ENCODE assay signal across 18 cellular contexts in the genomic region with DNA sequence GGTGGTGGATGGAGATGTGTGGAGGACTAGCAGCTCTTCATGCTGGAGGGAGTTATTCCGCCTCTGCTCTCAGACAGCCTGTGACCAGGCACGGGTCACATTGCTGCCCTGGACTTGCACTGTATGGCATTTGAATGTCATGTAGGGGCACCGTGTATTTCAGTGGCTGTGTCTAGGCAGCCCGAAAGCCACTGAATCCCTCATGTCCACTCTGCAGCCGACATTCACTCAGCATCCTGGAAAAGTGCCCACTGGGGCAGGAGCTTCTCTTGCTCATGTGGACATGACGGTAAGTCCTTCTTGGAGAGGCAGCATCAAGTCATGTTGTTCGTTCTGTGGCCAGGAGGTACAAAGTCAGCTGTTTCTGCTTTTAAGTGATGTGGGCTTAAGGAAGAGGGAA.
DNase-seq lines count a peak whose midpoint lies in the region; ATAC-seq and TF ChIP-seq lines count a peak whose summit lies in the region.
"Had no signal": no experiment of that assay in that cellular context is flagged by ENCODE, and none has a peak within 500 bp of the region (broad histone marks: within the 10 kb centered on the region; RNA-seq: fewer than 3 reads in every experiment).

No MANE protein-coding gene starts in this region.

- no peaks in the 10 kb centered on the region for H3K9me3 ChIP-seq in left ventricle myocardium inferior (replicated peaks)
- H3K9me3 ChIP-seq in upper lobe of left lung, result no peaks in the 10 kb centered on the region
- H3K9me3 ChIP-seq: heart left ventricle, vagina had no signal

- TF ChIP-seq CTCF in left ventricle myocardium inferior (IDR thresholded peaks at IDR 0.05; ENCODE audit: borderline replicate concordance) (no peak), upper lobe of left lung (IDR thresholded peaks at IDR 0.05) (no peak), GM23338 (conservative IDR thresholded peaks at IDR 0.05; ENCODE audit: low read depth in 2 of 2) (no peak)

- ATAC-seq in Right ventricle myocardium superior (ENCODE audit: poor library complexity) (no peak), upper lobe of left lung (ENCODE audit: low FRiP score in 2 of 2) (no peak), GM23338 (no peak)
- no peak for ATAC-seq in activated naive CD8-positive, alpha-beta T cell treated with anti-CD3 and anti-CD28 coated beads, Interleukin-2, amount 50 U/mL, for 24 hours
- ATAC-seq: activated CD8-positive, alpha-beta T cell treated with anti-CD3 and anti-CD28 coated beads for 36 hours; stimulated activated memory B cell treated with anti-CD40 and anti-IgM and Interleukin-4, amounts not matched to agents 10 μg/mL and 1 μg/mL and 100 μg/mL, for 72 hours had no signal

- peak overlapping the region; percentile 63 for H3K27ac ChIP-seq in left ventricle myocardium inferior (replicated peaks)
- peak overlapping the region in 3 of 4 donors; percentile 10 to 73 (median 22) for H3K27ac ChIP-seq in upper lobe of left lung
- no peak overlapping the region for H3K27ac ChIP-seq in GM23338 (ENCODE audit: low read depth)
- H3K27ac ChIP-seq: epithelial cell of prostate, VCaP had no signal

- DNase-seq in left ventricle myocardium inferior, result no peak
- no peak for DNase-seq in Right ventricle myocardium superior
- peak; percentile 25 for DNase-seq in dermis blood vessel endothelial cell
- peak; percentile 53 for DNase-seq in medulla oblongata (ENCODE audit: extremely low spot score)
- DNase-seq in upper lobe of left lung, result no peak
- DNase-seq in activated gamma-delta T cell treated with Interleukin-2 at 50 U/mL for 16 hours, result no peak
- no peak for DNase-seq in GM23338 (ENCODE audit: low spot score)
- DNase-seq in activated naive CD8-positive, alpha-beta T cell treated with anti-CD3 and anti-CD28 coated beads, Interleukin-2, amount 50 U/mL, for 24 hours, result no peak
- DNase-seq: activated CD8-positive, alpha-beta T cell treated with anti-CD3 and anti-CD28 coated beads for 36 hours; anterior cingulate cortex; KBM-7; NCI-H1417; NK-92 treated with Interleukin-12 subunit alpha and Interleukin-12 subunit beta, amount 100 ng/mL, for 24 hours had no signal

- H3K4me1 ChIP-seq in left ventricle myocardium inferior, result peaks cover 65% of the 10 kb centered on the region
- peaks cover 31 to 59% (median 44%) of the 10 kb centered on the region in 4 donors for H3K4me1 ChIP-seq in upper lobe of left lung
- no peaks in the 10 kb centered on the region for H3K4me1 ChIP-seq in GM23338 (ENCODE audit: insufficient read depth)

- no peaks in the 10 kb centered on the region for H3K9me2 ChIP-seq in GM23338 (ENCODE audit: insufficient read depth)

- H3K4me3 Mint-ChIP-seq in GM23338, result no peak overlapping the region
- H3K4me3 Mint-ChIP-seq in activated naive CD8-positive, alpha-beta T cell treated with anti-CD3 and anti-CD28 coated beads, Interleukin-2, amount 50 U/mL, for 24 hours, result no peak overlapping the region
- H3K4me3 Mint-ChIP-seq: activated CD8-positive, alpha-beta T cell treated with anti-CD3 and anti-CD28 coated beads for 36 hours; stimulated activated memory B cell treated with anti-CD40 and anti-IgM and Interleukin-4, amounts not matched to agents 10 μg/mL and 1 μg/mL and 100 μg/mL, for 72 hours had no signal

- no peaks in the 10 kb centered on the region for H3F3A ChIP-seq in GM23338 (replicated peaks; ENCODE audit: low read depth)

- no peak overlapping the region for H3K4me2 ChIP-seq in GM23338

- no peak overlapping the region for H3K27ac Mint-ChIP-seq in GM23338
- no peak overlapping the region for H3K27ac Mint-ChIP-seq in activated naive CD8-positive, alpha-beta T cell treated with anti-CD3 and anti-CD28 coated beads, Interleukin-2, amount 50 U/mL, for 24 hours
- H3K27ac Mint-ChIP-seq: activated CD8-positive, alpha-beta T cell treated with anti-CD3 and anti-CD28 coated beads for 36 hours had no signal

- no peak overlapping the region for H2AFZ ChIP-seq in GM23338

- H3K79me2 ChIP-seq in GM23338 (replicated peaks; ENCODE audit: insufficient read depth), result no peaks in the 10 kb centered on the region

- no peak for TF ChIP-seq POLR2A in upper lobe of left lung (IDR thresholded peaks at IDR 0.05)

- peaks cover 11% of the 10 kb centered on the region; the same call in 2 of the 3 replicates for H3K4me1 Mint-ChIP-seq in GM23338
- H3K4me1 Mint-ChIP-seq in activated naive CD8-positive, alpha-beta T cell treated with anti-CD3 and anti-CD28 coated beads, Interleukin-2, amount 50 U/mL, for 24 hours, result peaks cover 23% of the 10 kb centered on the region

- H3K27me3 ChIP-seq in left ventricle myocardium inferior (ENCODE audit: low read depth), result no peaks in the 10 kb centered on the region
- H3K27me3 ChIP-seq in upper lobe of left lung, result no peaks in the 10 kb centered on the region
- H3K27me3 ChIP-seq in GM23338 (ENCODE audit: insufficient read depth), result no peaks in the 10 kb centered on the region
- H3K27me3 ChIP-seq: heart left ventricle, vagina had no signal

- H3K4me3 ChIP-seq in left ventricle myocardium inferior, result no peak overlapping the region
- H3K4me3 ChIP-seq in upper lobe of left lung, result no peak overlapping the region
- H3K4me3 ChIP-seq in GM23338, result no peak overlapping the region
- H3K4me3 ChIP-seq: heart left ventricle, vagina had no signal

- no peaks in the 10 kb centered on the region for H4K20me1 ChIP-seq in GM23338 (replicated peaks; ENCODE audit: insufficient read depth)

- H3K36me3 ChIP-seq in left ventricle myocardium inferior (no peaks in the 10 kb centered on the region), upper lobe of left lung (no peaks in the 10 kb centered on the region), GM23338 (ENCODE audit: insufficient read depth) (no peaks in the 10 kb centered on the region)
- H3K36me3 ChIP-seq: heart left ventricle, vagina had no signal

- intact Hi-C loops in left ventricle myocardium inferior (cut with micrococcal nuclease) (no loop called here), Right ventricle myocardium superior (cut with DNase I) (no loop called here)

- no peak for TF ChIP-seq EP300 in upper lobe of left lung (IDR thresholded peaks at IDR 0.05)

- H3K36me3 Mint-ChIP-seq in GM23338 (ENCODE audit: low read depth), result no peaks in the 10 kb centered on the region
- no peaks in the 10 kb centered on the region for H3K36me3 Mint-ChIP-seq in activated naive CD8-positive, alpha-beta T cell treated with anti-CD3 and anti-CD28 coated beads, Interleukin-2, amount 50 U/mL, for 24 hours (ENCODE audit: low read depth)
- H3K36me3 Mint-ChIP-seq: stimulated activated memory B cell treated with anti-CD40 and anti-IgM and Interleukin-4, amounts not matched to agents 10 μg/mL and 1 μg/mL and 100 μg/mL, for 72 hours had no signal

- WGBS in upper lobe of left lung, 2 donors, result 68 to 69% methylated on average over 4 to 7 of the region's 7 CpGs

- no peaks in the 10 kb centered on the region for H3K9me3 Mint-ChIP-seq in GM23338
- H3K9me3 Mint-ChIP-seq in activated naive CD8-positive, alpha-beta T cell treated with anti-CD3 and anti-CD28 coated beads, Interleukin-2, amount 50 U/mL, for 24 hours, result no peaks in the 10 kb centered on the region
- H3K9me3 Mint-ChIP-seq: activated CD8-positive, alpha-beta T cell treated with anti-CD3 and anti-CD28 coated beads for 36 hours; stimulated activated memory B cell treated with anti-CD40 and anti-IgM and Interleukin-4, amounts not matched to agents 10 μg/mL and 1 μg/mL and 100 μg/mL, for 72 hours had no signal

- no peaks in the 10 kb centered on the region for H3K27me3 Mint-ChIP-seq in GM23338 (ENCODE audit: insufficient read depth, low read depth, poor library complexity)
- H3K27me3 Mint-ChIP-seq in activated naive CD8-positive, alpha-beta T cell treated with anti-CD3 and anti-CD28 coated beads, Interleukin-2, amount 50 U/mL, for 24 hours, result no peaks in the 10 kb centered on the region
- H3K27me3 Mint-ChIP-seq: activated CD8-positive, alpha-beta T cell treated with anti-CD3 and anti-CD28 coated beads for 36 hours; stimulated activated memory B cell treated with anti-CD40 and anti-IgM and Interleukin-4, amounts not matched to agents 10 μg/mL and 1 μg/mL and 100 μg/mL, for 72 hours had no signal

TF ChIP-seq in GM23338, 12 proteins besides CTCF, POLR2A, EP300 and RAD21 (continues in another document):
- no peak for TF ChIP-seq ZNF331 (CRISPR knock-in tag; IDR thresholded peaks at IDR 0.05; ENCODE audit: low read depth)
- no peak for TF ChIP-seq ZNF114 (CRISPR knock-in tag; IDR thresholded peaks at IDR 0.05)
- TF ChIP-seq, protein P1, sequence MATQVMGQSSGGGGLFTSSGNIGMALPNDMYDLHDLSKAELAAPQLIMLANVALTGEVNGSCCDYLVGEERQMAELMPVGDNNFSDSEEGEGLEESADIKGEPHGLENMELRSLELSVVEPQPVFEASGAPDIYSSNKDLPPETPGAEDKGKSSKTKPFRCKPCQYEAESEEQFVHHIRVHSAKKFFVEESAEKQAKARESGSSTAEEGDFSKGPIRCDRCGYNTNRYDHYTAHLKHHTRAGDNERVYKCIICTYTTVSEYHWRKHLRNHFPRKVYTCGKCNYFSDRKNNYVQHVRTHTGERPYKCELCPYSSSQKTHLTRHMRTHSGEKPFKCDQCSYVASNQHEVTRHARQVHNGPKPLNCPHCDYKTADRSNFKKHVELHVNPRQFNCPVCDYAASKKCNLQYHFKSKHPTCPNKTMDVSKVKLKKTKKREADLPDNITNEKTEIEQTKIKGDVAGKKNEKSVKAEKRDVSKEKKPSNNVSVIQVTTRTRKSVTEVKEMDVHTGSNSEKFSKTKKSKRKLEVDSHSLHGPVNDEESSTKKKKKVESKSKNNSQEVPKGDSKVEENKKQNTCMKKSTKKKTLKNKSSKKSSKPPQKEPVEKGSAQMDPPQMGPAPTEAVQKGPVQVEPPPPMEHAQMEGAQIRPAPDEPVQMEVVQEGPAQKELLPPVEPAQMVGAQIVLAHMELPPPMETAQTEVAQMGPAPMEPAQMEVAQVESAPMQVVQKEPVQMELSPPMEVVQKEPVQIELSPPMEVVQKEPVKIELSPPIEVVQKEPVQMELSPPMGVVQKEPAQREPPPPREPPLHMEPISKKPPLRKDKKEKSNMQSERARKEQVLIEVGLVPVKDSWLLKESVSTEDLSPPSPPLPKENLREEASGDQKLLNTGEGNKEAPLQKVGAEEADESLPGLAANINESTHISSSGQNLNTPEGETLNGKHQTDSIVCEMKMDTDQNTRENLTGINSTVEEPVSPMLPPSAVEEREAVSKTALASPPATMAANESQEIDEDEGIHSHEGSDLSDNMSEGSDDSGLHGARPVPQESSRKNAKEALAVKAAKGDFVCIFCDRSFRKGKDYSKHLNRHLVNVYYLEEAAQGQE (IDR thresholded peaks at IDR 0.05; ENCODE audit: unreplicated experiment), result no peak
- TF ChIP-seq, protein P2, sequence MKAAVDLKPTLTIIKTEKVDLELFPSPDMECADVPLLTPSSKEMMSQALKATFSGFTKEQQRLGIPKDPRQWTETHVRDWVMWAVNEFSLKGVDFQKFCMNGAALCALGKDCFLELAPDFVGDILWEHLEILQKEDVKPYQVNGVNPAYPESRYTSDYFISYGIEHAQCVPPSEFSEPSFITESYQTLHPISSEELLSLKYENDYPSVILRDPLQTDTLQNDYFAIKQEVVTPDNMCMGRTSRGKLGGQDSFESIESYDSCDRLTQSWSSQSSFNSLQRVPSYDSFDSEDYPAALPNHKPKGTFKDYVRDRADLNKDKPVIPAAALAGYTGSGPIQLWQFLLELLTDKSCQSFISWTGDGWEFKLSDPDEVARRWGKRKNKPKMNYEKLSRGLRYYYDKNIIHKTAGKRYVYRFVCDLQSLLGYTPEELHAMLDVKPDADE (IDR thresholded peaks at IDR 0.05), result no peak
- no peak for TF ChIP-seq CREB1 (CRISPR knock-in tag; IDR thresholded peaks at IDR 0.05; ENCODE audit: low read depth)

Comparison
In these comparisons a context has a peak if more than half of its experiments do, and no peak if none do; other contexts are left out.
1. DNase-seq: peak in dermis blood vessel endothelial cell (single experiment) and medulla oblongata (single experiment); none in left ventricle myocardium inferior (single experiment), Right ventricle myocardium superior (single experiment), upper lobe of left lung (0 of 2), activated gamma-delta T cell treated with Interleukin-2 at 50 U/mL for 16 hours (single experiment), GM23338 (single experiment) and activated naive CD8-positive, alpha-beta T cell treated with anti-CD3 and anti-CD28 coated beads, Interleukin-2, amount 50 U/mL, for 24 hours (single experiment).